ENCODE assay signal across 1 cellular context in genomic region chr16:75421820-75422126, GRCh38.
TF ChIP-seq lines count a peak whose summit lies in the region.

No MANE protein-coding gene starts in this region.

TF ChIP-seq in H1, 55 proteins besides CTCF, POLR2A, EP300 and RAD21:
- TF ChIP-seq GABPA (IDR thresholded peaks at IDR 0.05; ENCODE audit: borderline replicate concordance, insufficient read depth, low read length) (no peak), TBP (IDR thresholded peaks at IDR 0.05; ENCODE audit: low read depth, low read length) (no peak), TAF1 (IDR thresholded peaks at IDR 0.05; ENCODE audit: low read depth, low read length) (no peak), ZNF274 (IDR thresholded peaks at IDR 0.05; ENCODE audit: borderline replicate concordance, extremely low read depth, low read length) (no peak), TCF12 (IDR thresholded peaks at IDR 0.05; ENCODE audit: low read depth, low read length) (no peak), RXRA (IDR thresholded peaks at IDR 0.05; ENCODE audit: insufficient read depth, low read depth, low read length) (no peak), RBBP5 (IDR thresholded peaks at IDR 0.05; ENCODE audit: borderline replicate concordance, low read depth, low read length) (no peak), EGR1 (IDR thresholded peaks at IDR 0.05; ENCODE audit: borderline replicate concordance, low read depth, low read length) (no peak), SIRT6 (IDR thresholded peaks at IDR 0.05; ENCODE audit: low read length) (no peak), RNF2 (IDR thresholded peaks at IDR 0.05; ENCODE audit: borderline replicate concordance, low read depth, low read length, missing control alignments, poor library complexity, severe bottlenecking) (no peak), CBX8 (IDR thresholded peaks at IDR 0.05; ENCODE audit: borderline replicate concordance, low read depth, low read length) (no peak), CREB1 (IDR thresholded peaks at IDR 0.05) (no peak), JUN (IDR thresholded peaks at IDR 0.05; ENCODE audit: low read depth, low read length) (no peak), SAP30 (IDR thresholded peaks at IDR 0.05; ENCODE audit: insufficient read depth, insufficient replicate concordance, low read length) (no peak), SP2 (IDR thresholded peaks at IDR 0.05; ENCODE audit: low read length) (no peak), MAX (IDR thresholded peaks at IDR 0.05) (no peak)
- TF ChIP-seq, protein P1, sequence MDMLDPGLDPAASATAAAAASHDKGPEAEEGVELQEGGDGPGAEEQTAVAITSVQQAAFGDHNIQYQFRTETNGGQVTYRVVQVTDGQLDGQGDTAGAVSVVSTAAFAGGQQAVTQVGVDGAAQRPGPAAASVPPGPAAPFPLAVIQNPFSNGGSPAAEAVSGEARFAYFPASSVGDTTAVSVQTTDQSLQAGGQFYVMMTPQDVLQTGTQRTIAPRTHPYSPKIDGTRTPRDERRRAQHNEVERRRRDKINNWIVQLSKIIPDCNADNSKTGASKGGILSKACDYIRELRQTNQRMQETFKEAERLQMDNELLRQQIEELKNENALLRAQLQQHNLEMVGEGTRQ (IDR thresholded peaks at IDR 0.05; ENCODE audit: low read length), result no peak
